13 cellular contexts compared by ENCODE assay signal in the genomic region with DNA sequence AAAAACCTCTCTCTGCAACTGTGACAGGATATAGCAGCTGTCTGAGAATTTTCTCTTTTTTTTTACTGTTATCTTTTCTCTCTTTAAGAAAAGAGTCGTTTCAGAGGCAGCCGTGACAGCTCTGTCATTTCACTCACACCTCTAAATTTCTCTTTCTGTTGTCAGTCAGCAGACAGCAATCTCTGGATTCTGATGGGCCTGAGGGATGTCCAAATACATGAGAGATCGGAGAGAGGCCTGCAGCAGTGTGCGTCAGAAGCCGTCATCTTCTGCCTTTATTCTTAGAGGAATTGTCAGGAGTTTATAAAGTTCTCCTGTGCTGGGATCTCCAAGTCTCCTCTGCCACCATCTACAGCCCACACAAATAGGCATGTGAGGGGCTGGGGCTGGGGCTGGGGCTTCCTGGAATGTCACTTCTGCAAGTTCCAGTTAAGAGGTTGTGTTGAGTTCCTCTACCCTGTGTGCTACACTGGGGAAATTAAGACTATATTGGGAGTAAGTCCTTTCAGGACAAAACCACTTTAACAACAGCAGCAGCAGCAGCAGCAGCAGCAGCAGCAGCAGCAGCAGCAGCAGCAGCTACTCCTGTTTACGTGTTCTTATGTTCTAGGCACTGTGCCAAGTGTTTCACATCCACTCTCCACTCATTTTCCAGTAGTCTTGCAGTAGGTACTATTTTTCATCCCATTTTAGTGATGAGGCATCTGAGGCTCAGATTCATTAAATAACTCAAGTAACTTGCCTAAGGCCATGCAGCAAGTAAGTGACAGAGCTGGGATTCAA.
DNase-seq lines count a peak whose midpoint lies in the region; ATAC-seq and TF ChIP-seq lines count a peak whose summit lies in the region.
"Had no signal": no experiment of that assay in that cellular context is flagged by ENCODE, and none has a peak within 500 bp of the region (broad histone marks: within the 10 kb centered on the region; RNA-seq: fewer than 3 reads in every experiment).

No MANE protein-coding gene starts in this region.

- H3K4me1 ChIP-seq in BE2C (no peaks in the 10 kb centered on the region), lower lobe of right lung (peaks cover 10% of the 10 kb centered on the region)

- H3K9me3 ChIP-seq in BE2C = no peaks in the 10 kb centered on the region
- no peaks in the 10 kb centered on the region for H3K9me3 ChIP-seq in lower lobe of right lung

- H3K4me3 ChIP-seq in BE2C (ENCODE audit: low read depth, low read length) (no peak overlapping the region), lower lobe of right lung (no peak overlapping the region)

- peak overlapping the region in 3 of 5 experiments; percentile 22 to 50 (median 26) for H3K27ac Mint-ChIP-seq in brain

- H3K27me3 Mint-ChIP-seq in brain = peaks cover 5% of the 10 kb centered on the region

- H3K36me3 Mint-ChIP-seq in brain = no peaks in the 10 kb centered on the region

- H3K36me3 ChIP-seq in BE2C (no peaks in the 10 kb centered on the region), lower lobe of right lung (no peaks in the 10 kb centered on the region)

- H3K27me3 ChIP-seq in BE2C (no peaks in the 10 kb centered on the region), lower lobe of right lung (ENCODE audit: low read depth) (no peaks in the 10 kb centered on the region)

- intact Hi-C loops in lower lobe of right lung (cut with DNase I) = no loop called here

- ATAC-seq in lower lobe of right lung = peak; percentile 20 to 37
- no peak for ATAC-seq in GM18870 (IDR thresholded peaks at IDR 0.05; ENCODE audit: unreplicated experiment)
- ATAC-seq in GM19023 (IDR thresholded peaks at IDR 0.05; ENCODE audit: unreplicated experiment) = no peak

- no peak overlapping the region for H3K4me3 Mint-ChIP-seq in brain

- POLR2A ChIA-PET in GM10248 (lab: Yijun Ruan, JAX) = no interaction called here

- peaks cover 0 to 10% (median 0%) of the 10 kb centered on the region in 5 experiments for H3K9me3 Mint-ChIP-seq in brain

- peaks cover 33% of the 10 kb centered on the region for H3K4me1 Mint-ChIP-seq in brain

- no peak overlapping the region for H3K27ac ChIP-seq in lower lobe of right lung

- CTCF ChIA-PET in GM10248 (lab: Yijun Ruan, JAX) = interaction anchor here (1.2 to 1.6 kb wide), 2 partner anchors 10 to 29 kb away, joined by 3 to 5 read pairs; no protein-coding TSS in a partner anchor

- TF ChIP-seq CTCF in BE2C (IDR thresholded peaks at IDR 0.05; ENCODE audit: low read depth, low read length) = no peak
- no peak for TF ChIP-seq CTCF in brain (conservative IDR thresholded peaks at IDR 0.05)
- TF ChIP-seq CTCF in lower lobe of right lung (IDR thresholded peaks at IDR 0.05) = no peak
- TF ChIP-seq CTCF in GM10248 (IDR thresholded peaks at IDR 0.05; ENCODE audit: control extremely low read depth, extremely low read depth, low read depth, missing control alignments) = no peak

- DNase-seq in BE2C = peak; percentile 16
- DNase-seq in NCI-H1694 (lab: John Stamatoyannopoulos, UW) = peak; percentile 27
- DNase-seq in lower lobe of right lung = no peak
- no peak for DNase-seq in amniotic stem cell (lab: John Stamatoyannopoulos, UW)
- no peak for DNase-seq in GM10248 (ENCODE audit: extremely low spot score)
- DNase-seq: activated gamma-delta T cell; C1 segment of cervical spinal cord; GOT3; NCI-H526 treated with DMSO at 0.1 percent for 48 hours; stimulated activated CD4-positive, alpha-beta T cell treated with anti-CD3 and anti-CD28 coated beads, Interleukin-4, amount 100 ng/mL, for 4 hours had no signal

Comparison
In these comparisons a context has a peak if more than half of its experiments do, and no peak if none do; other contexts are left out.
1. DNase-seq: peak in BE2C (single experiment) and NCI-H1694 (single experiment); none in lower lobe of right lung (single experiment), amniotic stem cell (single experiment) and GM10248 (single experiment).
2. ATAC-seq: peak in lower lobe of right lung (2 of 2); none in GM18870 (single experiment) and GM19023 (single experiment).